In the genomic region with DNA sequence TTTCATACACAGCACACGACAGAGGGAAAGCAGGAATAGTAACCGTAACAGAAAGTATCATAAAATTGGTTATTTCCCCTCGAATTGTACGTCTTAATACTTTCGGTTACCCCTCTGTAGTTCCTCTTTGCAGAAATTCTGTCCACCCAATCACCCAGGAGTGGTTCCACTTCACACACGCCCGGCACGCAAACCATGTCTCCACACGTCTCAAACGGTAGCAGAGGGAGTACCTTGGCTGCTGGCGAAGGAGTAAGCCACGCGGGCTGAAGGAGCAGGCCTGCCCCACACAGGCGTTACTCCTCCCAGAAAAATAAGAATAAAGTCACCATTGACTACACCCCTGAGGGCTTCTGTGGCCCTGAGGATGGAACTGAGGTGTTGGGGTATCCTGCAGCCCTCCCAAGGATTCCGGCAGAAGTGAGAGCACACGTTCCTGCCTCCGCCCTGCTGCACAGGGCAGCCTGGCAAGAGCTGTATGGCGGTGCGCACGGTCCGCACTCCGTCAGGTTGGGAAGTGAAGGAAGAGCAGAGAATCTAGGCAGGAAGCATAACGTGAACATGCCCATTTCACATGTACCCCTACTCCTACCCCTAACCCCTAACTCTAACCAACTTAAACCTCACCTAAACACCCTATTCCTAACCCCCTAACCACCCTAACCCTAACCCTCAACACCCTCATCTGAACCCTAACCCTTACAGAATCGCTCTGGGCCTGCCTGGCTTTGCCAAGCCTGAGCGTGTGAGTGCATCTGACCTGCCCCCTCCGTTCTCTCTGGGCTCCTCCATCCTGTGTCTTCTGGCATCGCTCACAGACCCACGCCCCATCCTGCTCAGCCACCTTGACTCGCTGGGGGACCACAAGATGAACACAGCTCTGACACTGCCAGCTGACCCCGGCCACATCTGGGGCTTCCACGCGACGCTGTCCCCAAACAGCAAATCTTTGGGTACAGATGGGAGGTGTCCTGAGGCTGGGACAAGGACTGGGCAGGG, we compare ENCODE assay signal across 11 cellular contexts. TPM values are rescaled to one million over a fixed set of nuclear protein-coding genes. Genes with fewer than 3 reads are reported as not detected.
DNase-seq lines count a peak whose midpoint lies in the region; ATAC-seq, FAIRE-seq and TF ChIP-seq lines count a peak whose summit lies in the region.
"Had no signal": no experiment of that assay in that cellular context is flagged by ENCODE, and none has a peak within 500 bp of the region (broad histone marks: within the 10 kb centered on the region; RNA-seq: fewer than 3 reads in every experiment).

No MANE protein-coding gene starts in this region.

- H3K4me3 ChIP-seq in bronchial epithelial cell (ENCODE audit: low read depth, low read length), result no peak overlapping the region
- H3K4me3 ChIP-seq in HAP-1, result no peak overlapping the region
- no peak overlapping the region for H3K4me3 ChIP-seq in HepG2 (replicated peaks in 1 of 3; ENCODE audit: insufficient read depth in 1 of 3, low read depth in 2 of 3, low read length in 3 of 3)
- H3K4me3 ChIP-seq: upper lobe of right lung had no signal

- ATAC-seq in GM21367 (IDR thresholded peaks at IDR 0.05; ENCODE audit: unreplicated experiment) (peak; percentile 52), HG03159 (IDR thresholded peaks at IDR 0.05; ENCODE audit: unreplicated experiment) (peak; percentile 45), HepG2 (no peak)
- ATAC-seq: upper lobe of right lung had no signal

- H3K27me3 ChIP-seq in bronchial epithelial cell (ENCODE audit: control insufficient read depth, insufficient read depth, low read length) (no peaks in the 10 kb centered on the region), HAP-1 (ENCODE audit: low read depth) (no peaks in the 10 kb centered on the region), HepG2 (ENCODE audit: control insufficient read depth in 1 of 2, insufficient read depth in 2 of 2, low read length in 2 of 2) (no peaks in the 10 kb centered on the region)
- H3K27me3 ChIP-seq: upper lobe of right lung had no signal

- TF ChIP-seq EP300 in HepG2 (IDR thresholded peaks at IDR 0.05; ENCODE audit: low read depth in 2 of 2, low read length in 2 of 2) (no peak), HepG2 (CRISPR knock-in tag; IDR thresholded peaks at IDR 0.05; ENCODE audit: borderline replicate concordance) (no peak)

- FAIRE-seq in bronchial epithelial cell (lab: Jason Lieb, UNC) (no peak), HepG2 (lab: Jason Lieb, UNC) (no peak)

- CTCF ChIA-PET in HepG2 (lab: Yijun Ruan, JAX; ENCODE audit: low intra/inter-chr PET ratio, low total read pairs), result no interaction called here

- TF ChIP-seq CTCF in GM13977 (IDR thresholded peaks at IDR 0.05; ENCODE audit: extremely low read depth, insufficient read depth, missing control alignments) (no peak), bronchial epithelial cell (IDR thresholded peaks at IDR 0.05; ENCODE audit: insufficient read depth, low read length, severe bottlenecking) (no peak), HepG2 (CRISPR knock-in tag; IDR thresholded peaks at IDR 0.05) (no peak)

- in situ Hi-C loops in GM13977 (cut with MboI; ENCODE audit: low pct_unique_long_range_greater_than_20kb, low sequenced_read_pairs, unreplicated experiment), result loop anchor here (10.0 kb wide), 1 partner anchor 68 kb away; no protein-coding TSS in a partner anchor
- in situ Hi-C loops in HAP-1 (cut with MboI; ENCODE audit: low sequenced_read_pairs), result no loop called here
- in situ Hi-C loops in HepG2 (cut with HindIII; ENCODE audit: extremely low pct_ligation_motif_present, low pct_unique_long_range_greater_than_20kb), result no loop called here

- BruUV-seq in HepG2 (replicated peaks; lab: Mats Ljungman, UMichigan), result no TSS peak

- no peak for TF ChIP-seq RAD21 in HepG2 (CRISPR knock-in tag; IDR thresholded peaks at IDR 0.05)

- H3K27ac ChIP-seq in HepG2 (ENCODE audit: extremely low read length, insufficient read depth, low read length), result no peak overlapping the region
- H3K27ac ChIP-seq: upper lobe of right lung, VCaP had no signal

- H3K36me3 ChIP-seq in bronchial epithelial cell (ENCODE audit: control insufficient read depth, insufficient read depth, low read length), result no peaks in the 10 kb centered on the region
- no peaks in the 10 kb centered on the region for H3K36me3 ChIP-seq in HAP-1 (replicated peaks)
- H3K36me3 ChIP-seq in HepG2 (replicated peaks in 1 of 2; ENCODE audit: control insufficient read depth in 1 of 2, insufficient read depth in 2 of 2, low read length in 2 of 2), result peaks cover 8 to 14% of the 10 kb centered on the region in 2 experiments; a peak in 4 of 5 replicates

- H2AFZ ChIP-seq in HepG2 (ENCODE audit: low read length), result no peak overlapping the region

- no peak for TF ChIP-seq POLR2A in HepG2 (IDR thresholded peaks at IDR 0.05; ENCODE audit: insufficient read depth in 1 of 2, low read depth in 2 of 2, low read length in 2 of 2)

- H3K4me1 ChIP-seq in HAP-1, result peaks cover 8% of the 10 kb centered on the region
- peaks cover 21% of the 10 kb centered on the region for H3K4me1 ChIP-seq in HepG2 (ENCODE audit: insufficient read depth, low read length)

- POLR2A ChIA-PET in HepG2 (lab: Yijun Ruan, JAX), result no interaction called here

- intact Hi-C loops in HepG2 (cut with micrococcal nuclease; ENCODE audit: unreplicated experiment), result no loop called here

- no peaks in the 10 kb centered on the region for H4K20me1 ChIP-seq in HepG2 (ENCODE audit: insufficient read depth, low read length)

- H3K4me2 ChIP-seq in HepG2 (ENCODE audit: low read depth, low read length), result no peak overlapping the region

- WGBS in HepG2 (ENCODE audit: low lambda C conversion rate), result 97% methylated on average over 33 of the region's 33 CpGs

- H3K9ac ChIP-seq in HepG2 (ENCODE audit: insufficient read depth, low read depth, low read length), result no peak overlapping the region

- H3K9me3 ChIP-seq in HAP-1 (no peaks in the 10 kb centered on the region), HepG2 (ENCODE audit: low read length) (no peaks in the 10 kb centered on the region)
- H3K9me3 ChIP-seq: upper lobe of right lung had no signal

- DNase-seq in GM13977 (ENCODE audit: low spot score), result peak; percentile 92
- peak; percentile 71 for DNase-seq in bronchial epithelial cell (ENCODE audit: low read depth)
- no peak for DNase-seq in activated naive CD4-positive, alpha-beta T cell treated with anti-CD3 and anti-CD28 coated beads, Interleukin-2, amount 50 U/mL, for 16 hours
- no peak for DNase-seq in SW480 (ENCODE audit: low spot score)
- no peak for DNase-seq in HAP-1 (ENCODE audit: low spot score in 2 of 2)
- DNase-seq in HepG2 (ENCODE audit: low spot score), result no peak
- DNase-seq: COR-L47, upper lobe of right lung had no signal

- no peaks in the 10 kb centered on the region for H3K79me2 ChIP-seq in HepG2 (ENCODE audit: insufficient read depth, low read length)

RNA-seq across cellular contexts. Expression of a gene that starts 18.2 kb away (rescaled TPM):
- total RNA-seq in bronchial epithelial cell, result 1.0 and 1.3 TPM in 2 replicates
- total RNA-seq in HepG2 (2016; rRNA removed; fragmentation: Illumina TruSeq; extraction: Trizol), result 0.84 and 2.0 TPM in 2 replicates
- total RNA-seq in HepG2 (2016; cell fraction: cytosol; rRNA removed; fragmentation: Illumina TruSeq; extraction: Trizol; ENCODE audit: low read depth), result 0.91 and 1.1 TPM in 2 replicates
- 0.89 and 1.2 TPM in 2 replicates for total RNA-seq in HepG2 (2016; cell fraction: insoluble cytoplasmic fraction; rRNA removed; fragmentation: Illumina TruSeq; extraction: Trizol)
- total RNA-seq in HepG2 (2016; cell fraction: membrane; rRNA removed; fragmentation: Illumina TruSeq; extraction: Trizol), result 1.9 and 2.7 TPM in 2 replicates
- 1.1 and 3.4 TPM in 2 replicates for total RNA-seq in HepG2 (2016; cell fraction: nucleus; rRNA removed; fragmentation: Illumina TruSeq; extraction: Trizol)
- 15.9 and 17.2 TPM in 2 replicates for polyA plus RNA-seq in HepG2 (2011; rRNA removed)
- 11.4 and 22.4 TPM in 2 replicates for polyA plus RNA-seq in HepG2 (2011; cell fraction: cytosol; rRNA removed)
- 18.2 and 25.0 TPM in 2 replicates for polyA plus RNA-seq in HepG2 (2011; cell fraction: nucleus; rRNA removed)
- polyA plus RNA-seq in HepG2 (2012), result 4.5 and 5.3 TPM in 2 replicates
- 2.1 and 2.2 TPM in 2 replicates for polyA plus RNA-seq in HepG2 (2016; cell fraction: cytosol; fragmentation: Illumina TruSeq; extraction: Trizol; ENCODE audit: low read depth)
- polyA plus RNA-seq in HepG2 (2016; cell fraction: insoluble cytoplasmic fraction; fragmentation: Illumina TruSeq; extraction: Trizol; ENCODE audit: low read depth), result 0.78 and 1.3 TPM in 2 replicates
- polyA plus RNA-seq in HepG2 (2016; cell fraction: membrane; fragmentation: Illumina TruSeq; extraction: Trizol; ENCODE audit: low read depth), result 2.3 and 3.4 TPM in 2 replicates
- polyA plus RNA-seq in HepG2 (2016; cell fraction: nucleus; fragmentation: Illumina TruSeq; extraction: Trizol; ENCODE audit: insufficient read depth, low read depth), result 2.2 and 2.5 TPM in 2 replicates
- 0.87 and 47.8 TPM in 2 replicates for polyA minus RNA-seq in HepG2 (2011; rRNA and poly(A)+ RNA removed; ENCODE audit: low replicate concordance)
- polyA minus RNA-seq in HepG2 (2011; cell fraction: cytosol; rRNA and poly(A)+ RNA removed), result 6.9 and 9.1 TPM in 2 replicates
- polyA minus RNA-seq in HepG2 (2011; cell fraction: nucleus; rRNA and poly(A)+ RNA removed), result 9.3 and 14.0 TPM in 2 replicates

RNA-seq across cellular contexts. Expression of a gene that starts 25.3 kb away (rescaled TPM):
- total RNA-seq in bronchial epithelial cell, result under 0.01 and 0.13 TPM in 2 replicates
- 15.2 and 19.7 TPM in 2 replicates for total RNA-seq in HepG2 (2016; rRNA removed; fragmentation: Illumina TruSeq; extraction: Trizol)
- 11.8 and 14.0 TPM in 2 replicates for total RNA-seq in HepG2 (2016; cell fraction: cytosol; rRNA removed; fragmentation: Illumina TruSeq; extraction: Trizol; ENCODE audit: low read depth)
- total RNA-seq in HepG2 (2016; cell fraction: insoluble cytoplasmic fraction; rRNA removed; fragmentation: Illumina TruSeq; extraction: Trizol), result 14.3 and 19.8 TPM in 2 replicates
- total RNA-seq in HepG2 (2016; cell fraction: membrane; rRNA removed; fragmentation: Illumina TruSeq; extraction: Trizol), result 22.2 and 30.5 TPM in 2 replicates
- 13.6 and 15.7 TPM in 2 replicates for total RNA-seq in HepG2 (2016; cell fraction: nucleus; rRNA removed; fragmentation: Illumina TruSeq; extraction: Trizol)
- polyA plus RNA-seq in HepG2 (2011; rRNA removed), result 12.7 and 16.4 TPM in 2 replicates
- 14.9 and 19.2 TPM in 2 replicates for polyA plus RNA-seq in HepG2 (2011; cell fraction: cytosol; rRNA removed)
- polyA plus RNA-seq in HepG2 (2011; cell fraction: nucleus; rRNA removed), result 55.4 and 63.5 TPM in 2 replicates
- 10.5 and 10.7 TPM in 2 replicates for polyA plus RNA-seq in HepG2 (2012)
- polyA plus RNA-seq in HepG2 (2016; cell fraction: cytosol; fragmentation: Illumina TruSeq; extraction: Trizol; ENCODE audit: low read depth), result 9.9 and 11.3 TPM in 2 replicates
- polyA plus RNA-seq in HepG2 (2016; cell fraction: insoluble cytoplasmic fraction; fragmentation: Illumina TruSeq; extraction: Trizol; ENCODE audit: low read depth), result 17.5 and 21.3 TPM in 2 replicates
- 22.0 and 22.5 TPM in 2 replicates for polyA plus RNA-seq in HepG2 (2016; cell fraction: membrane; fragmentation: Illumina TruSeq; extraction: Trizol; ENCODE audit: low read depth)
- polyA plus RNA-seq in HepG2 (2016; cell fraction: nucleus; fragmentation: Illumina TruSeq; extraction: Trizol; ENCODE audit: insufficient read depth, low read depth), result 36.9 and 39.6 TPM in 2 replicates
- 7.5 and 47.4 TPM in 2 replicates for polyA minus RNA-seq in HepG2 (2011; rRNA and poly(A)+ RNA removed; ENCODE audit: low replicate concordance)
- 11.5 and 13.4 TPM in 2 replicates for polyA minus RNA-seq in HepG2 (2011; cell fraction: cytosol; rRNA and poly(A)+ RNA removed)
- polyA minus RNA-seq in HepG2 (2011; cell fraction: nucleus; rRNA and poly(A)+ RNA removed), result 4.2 and 5.7 TPM in 2 replicates

Comparison
In these comparisons a context has a peak if more than half of its experiments do, and no peak if none do; other contexts are left out.
1. DNase-seq: peak in GM13977 (single experiment) and bronchial epithelial cell (single experiment); none in activated naive CD4-positive, alpha-beta T cell treated with anti-CD3 and anti-CD28 coated beads, Interleukin-2, amount 50 U/mL, for 16 hours (single experiment), SW480 (single experiment), HAP-1 (0 of 2) and HepG2 (single experiment).
2. RNA of a gene that starts 25.3 kb away (total RNA-seq): 11.8 to 30.5 TPM in HepG2; under 0.01 to 0.13 TPM in bronchial epithelial cell; every median in the first group is over 10 times any median in the second.